In genomic region chr1:58768971-58769808, GRCh38 we compare ENCODE assay signal across 9 cellular contexts. TPM values are rescaled to one million over a fixed set of nuclear protein-coding genes. Genes with fewer than 3 reads are reported as not detected.
DNase-seq lines count a peak whose midpoint lies in the region; ATAC-seq and TF ChIP-seq lines count a peak whose summit lies in the region.
"Had no signal": no experiment of that assay in that cellular context is flagged by ENCODE, and none has a peak within 500 bp of the region (broad histone marks: within the 10 kb centered on the region; RNA-seq: fewer than 3 reads in every experiment).

No MANE protein-coding gene starts in this region.

- H3K36me3 Mint-ChIP-seq in activated T-cell treated with anti-CD3 and anti-CD28 coated beads, Interleukin-2, amount 50 U/mL, for 24 hours (ENCODE audit: low read depth), result no peaks in the 10 kb centered on the region

- peak; percentile 41 for ATAC-seq in foreskin keratinocyte
- no peak for ATAC-seq in GM19324 (IDR thresholded peaks at IDR 0.05; ENCODE audit: low FRiP score, unreplicated experiment)
- ATAC-seq in GM19463 (IDR thresholded peaks at IDR 0.05; ENCODE audit: unreplicated experiment), result no peak

- peak; percentile 90 for TF ChIP-seq CTCF in foreskin keratinocyte (conservative IDR thresholded peaks at IDR 0.05)
- peak; percentile 94 for TF ChIP-seq CTCF in osteoblast (IDR thresholded peaks at IDR 0.05; ENCODE audit: extremely low read depth, low read depth, low read length)

- no peaks in the 10 kb centered on the region for H3K27me3 Mint-ChIP-seq in activated T-cell treated with anti-CD3 and anti-CD28 coated beads, Interleukin-2, amount 50 U/mL, for 24 hours

- H3K4me1 Mint-ChIP-seq in activated T-cell treated with anti-CD3 and anti-CD28 coated beads, Interleukin-2, amount 50 U/mL, for 24 hours (ENCODE audit: low read depth), result peaks cover 11% of the 10 kb centered on the region

- H3K4me3 ChIP-seq in osteoblast (ENCODE audit: insufficient read depth, low read length), result no peak overlapping the region

- H3K27ac ChIP-seq in foreskin keratinocyte (peak overlapping the region; percentile 37), osteoblast (ENCODE audit: low read depth, low read length) (no peak overlapping the region)

- no peaks in the 10 kb centered on the region for H3K36me3 ChIP-seq in osteoblast (ENCODE audit: insufficient read depth, low read length)

- H4K20me1 ChIP-seq in osteoblast (ENCODE audit: insufficient read depth, low read length), result no peaks in the 10 kb centered on the region

- H3K79me2 ChIP-seq in osteoblast (ENCODE audit: insufficient read depth, low read length), result no peaks in the 10 kb centered on the region

- H3K4me3 Mint-ChIP-seq in activated T-cell treated with anti-CD3 and anti-CD28 coated beads, Interleukin-2, amount 50 U/mL, for 24 hours, result no peak overlapping the region
- H3K4me3 Mint-ChIP-seq: dendritic cell treated with granulocyte-macrophage colony-stimulating factor and Interleukin-4, amounts not matched to agents 40 ng/mL and 50 ng/mL, for 4 days had no signal

- H3K27ac Mint-ChIP-seq in activated T-cell treated with anti-CD3 and anti-CD28 coated beads, Interleukin-2, amount 50 U/mL, for 24 hours, result no peak overlapping the region
- H3K27ac Mint-ChIP-seq: dendritic cell treated with granulocyte-macrophage colony-stimulating factor and Interleukin-4, amounts not matched to agents 40 ng/mL and 50 ng/mL, for 4 days had no signal

- no peak overlapping the region for H3K4me2 ChIP-seq in osteoblast (ENCODE audit: insufficient read depth, low read length)

- no peaks in the 10 kb centered on the region for H3K27me3 ChIP-seq in foreskin keratinocyte
- no peaks in the 10 kb centered on the region for H3K27me3 ChIP-seq in osteoblast (ENCODE audit: insufficient read depth, low read length)

- no peaks in the 10 kb centered on the region for H3K9me3 ChIP-seq in osteoblast (ENCODE audit: low read depth, low read length)

- H3K4me1 ChIP-seq in foreskin keratinocyte (peaks cover 22% of the 10 kb centered on the region), osteoblast (ENCODE audit: insufficient read depth, low read length) (peaks cover 27% of the 10 kb centered on the region)

- H2AFZ ChIP-seq in osteoblast (ENCODE audit: low read length), result no peak overlapping the region

- DNase-seq in activated effector memory CD4-positive, alpha-beta T cell treated with anti-CD3 and anti-CD28 coated beads, Interleukin-2, amount 50 U/mL, for 16 hours, result peak; percentile 79
- no peak for DNase-seq in activated effector memory CD4-positive, alpha-beta T cell treated with Interleukin-2 at 50 U/mL for 16 hours
- DNase-seq in NCI-H446 (lab: John Stamatoyannopoulos, UW), result peak; percentile 82 to 88
- DNase-seq in activated T-cell treated with anti-CD3 and anti-CD28 coated beads, Interleukin-2, amount 50 U/mL, for 24 hours, result peak; percentile 58
- DNase-seq in foreskin keratinocyte, result peak in 1 of 2 donors; percentile 38
- DNase-seq in osteoblast (ENCODE audit: insufficient read length, low spot score, missing footprints), result no peak

- H3K9me3 Mint-ChIP-seq in activated T-cell treated with anti-CD3 and anti-CD28 coated beads, Interleukin-2, amount 50 U/mL, for 24 hours, result no peaks in the 10 kb centered on the region
- H3K9me3 Mint-ChIP-seq: dendritic cell treated with granulocyte-macrophage colony-stimulating factor and Interleukin-4, amounts not matched to agents 40 ng/mL and 50 ng/mL, for 4 days had no signal

RNA-seq across cellular contexts. Expression of gene JUN, which starts 14.7 kb away (rescaled TPM):
- total RNA-seq in foreskin keratinocyte, result 54.8 and 56.1 TPM in 2 replicates
- polyA plus RNA-seq in foreskin keratinocyte, result 39.9 and 43.7 TPM in 2 replicates
- total RNA-seq in osteoblast, result 46.9 and 48.9 TPM in 2 replicates

Comparison
In these comparisons a context has a peak if more than half of its experiments do, and no peak if none do; other contexts are left out.
1. DNase-seq: peak in activated effector memory CD4-positive, alpha-beta T cell treated with anti-CD3 and anti-CD28 coated beads, Interleukin-2, amount 50 U/mL, for 16 hours (single experiment), NCI-H446 (2 of 2) and activated T-cell treated with anti-CD3 and anti-CD28 coated beads, Interleukin-2, amount 50 U/mL, for 24 hours (single experiment); none in activated effector memory CD4-positive, alpha-beta T cell treated with Interleukin-2 at 50 U/mL for 16 hours (single experiment) and osteoblast (single experiment).